Comparison of ENCODE assay signal across 9 cellular contexts in the genomic region with DNA sequence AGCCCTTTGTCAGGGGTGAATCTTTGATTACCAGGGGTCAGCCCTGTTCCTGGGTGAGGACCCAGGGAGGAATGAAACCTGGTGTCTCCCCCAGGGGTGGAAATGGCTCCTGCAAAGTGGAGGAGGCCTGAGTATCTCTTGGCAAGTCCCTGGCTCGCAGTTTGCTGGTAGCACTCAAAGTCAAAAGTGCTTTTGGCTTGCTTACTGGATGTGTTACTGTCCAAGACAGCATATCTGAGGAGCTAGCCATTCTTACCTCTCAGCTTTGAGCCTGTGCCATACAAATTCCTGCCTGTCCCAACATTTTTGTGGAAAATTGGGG. TPM values are rescaled to one million over a fixed set of nuclear protein-coding genes. Genes with fewer than 3 reads are reported as not detected.
A peak's percentile ranks its signal among the peaks of the same experiment; 100 is the strongest.
DNase-seq lines count a peak whose midpoint lies in the region; ATAC-seq lines count a peak whose summit lies in the region.
"Had no signal": no experiment of that assay in that cellular context is flagged by ENCODE, and none has a peak within 500 bp of the region (broad histone marks: within the 10 kb centered on the region; RNA-seq: fewer than 3 reads in every experiment).

No MANE protein-coding gene starts in this region.

- H3K4me3 ChIP-seq in HUES64 (ENCODE audit: low read length) = no peak overlapping the region
- peak overlapping the region; percentile 82 for H3K4me3 ChIP-seq in adipocyte (ENCODE audit: low read length)
- no peak overlapping the region for H3K4me3 ChIP-seq in SJCRH30

- H3K4me3 Mint-ChIP-seq in stimulated activated naive B cell treated with anti-CD40 and anti-IgM and Interleukin-4, amounts not matched to agents 10 μg/mL and 1 μg/mL and 100 μg/mL, for 72 hours = peak overlapping the region; percentile 67 to 80

- H3K9me3 ChIP-seq in HUES64 (ENCODE audit: insufficient read depth, low read depth, low read length) (no peaks in the 10 kb centered on the region), adipocyte (ENCODE audit: control insufficient read depth, low read length) (peaks cover 8% of the 10 kb centered on the region), SJCRH30 (replicated peaks) (no peaks in the 10 kb centered on the region; the same call in none of the 2 replicates)
- H3K9me3 ChIP-seq: neutrophil had no signal

- peaks cover 11 to 22% of the 10 kb centered on the region in 2 donors for H3K4me1 Mint-ChIP-seq in stimulated activated naive B cell treated with anti-CD40 and anti-IgM and Interleukin-4, amounts not matched to agents 10 μg/mL and 1 μg/mL and 100 μg/mL, for 72 hours

- peaks cover 3 to 4% of the 10 kb centered on the region in 2 donors for H3K9me3 Mint-ChIP-seq in stimulated activated naive B cell treated with anti-CD40 and anti-IgM and Interleukin-4, amounts not matched to agents 10 μg/mL and 1 μg/mL and 100 μg/mL, for 72 hours

- H3K27ac ChIP-seq in HUES64 (ENCODE audit: low read depth, low read length) (peak overlapping the region; percentile 43; the same call in 1 of the 2 replicates), SJCRH30 (no peak overlapping the region)
- H3K27ac ChIP-seq: neutrophil had no signal

- no peak for DNase-seq in adipocyte (ENCODE audit: low read depth)
- peak; percentile 28 for DNase-seq in iris pigment epithelial cell (ENCODE audit: low read depth)
- DNase-seq in stimulated activated naive B cell treated with anti-CD40 and anti-IgM and Interleukin-4, amounts not matched to agents 10 μg/mL and 1 μg/mL and 100 μg/mL, for 72 hours = no peak
- no peak for DNase-seq in SJCRH30
- no peak for DNase-seq in midbrain (lab: John Stamatoyannopoulos, UW)
- DNase-seq in activated gamma-delta T cell treated with Interleukin-2 at 50 U/mL for 16 hours = no peak
- DNase-seq: anterior cingulate cortex had no signal

- H3K4me1 ChIP-seq in HUES64 (ENCODE audit: insufficient read depth, low read length) = peaks cover 41% of the 10 kb centered on the region
- peaks cover 23% of the 10 kb centered on the region for H3K4me1 ChIP-seq in adipocyte (ENCODE audit: control insufficient read depth, insufficient read depth, low read length)
- H3K4me1 ChIP-seq in SJCRH30 = peaks cover 11% of the 10 kb centered on the region; the same call in 1 of the 2 replicates

- 81% methylated on average over 1 of the region's 1 CpG for whole genome bisulfite sequencing in HUES64

- H3K27me3 ChIP-seq in HUES64 (ENCODE audit: insufficient read depth, low read length) = no peaks in the 10 kb centered on the region
- H3K27me3 ChIP-seq in adipocyte (replicated peaks; ENCODE audit: control insufficient read depth, insufficient read depth, low read length) = no peaks in the 10 kb centered on the region
- no peaks in the 10 kb centered on the region for H3K27me3 ChIP-seq in SJCRH30
- H3K27me3 ChIP-seq: neutrophil had no signal

- H3K36me3 ChIP-seq in HUES64 (ENCODE audit: insufficient read depth, low read length) (peaks cover 3% of the 10 kb centered on the region; the same call in 1 of the 2 replicates), adipocyte (ENCODE audit: control insufficient read depth, insufficient read depth, low read length, severe bottlenecking) (peaks cover 4% of the 10 kb centered on the region), SJCRH30 (peaks cover 9% of the 10 kb centered on the region)
- H3K36me3 ChIP-seq: neutrophil had no signal

- H3K9ac ChIP-seq in HUES64 (ENCODE audit: low read depth, low read length) (no peak overlapping the region), adipocyte (ENCODE audit: low read length) (peak overlapping the region; percentile 74)

- H3K36me3 Mint-ChIP-seq in stimulated activated naive B cell treated with anti-CD40 and anti-IgM and Interleukin-4, amounts not matched to agents 10 μg/mL and 1 μg/mL and 100 μg/mL, for 72 hours = peaks cover 0 to 4% of the 10 kb centered on the region in 2 donors

- no peak overlapping the region for H3K27ac Mint-ChIP-seq in stimulated activated naive B cell treated with anti-CD40 and anti-IgM and Interleukin-4, amounts not matched to agents 10 μg/mL and 1 μg/mL and 100 μg/mL, for 72 hours

- ATAC-seq in stimulated activated naive B cell treated with anti-CD40 and anti-IgM and Interleukin-4, amounts not matched to agents 10 μg/mL and 1 μg/mL and 100 μg/mL, for 72 hours (replicated peaks) = no peak

- H3K27me3 Mint-ChIP-seq in stimulated activated naive B cell treated with anti-CD40 and anti-IgM and Interleukin-4, amounts not matched to agents 10 μg/mL and 1 μg/mL and 100 μg/mL, for 72 hours = no peaks in the 10 kb centered on the region

RNA-seq across cellular contexts. Expression of gene ZNF618, which starts 9.9 kb away (rescaled TPM):
- polyA plus RNA-seq in HUES64 (2013, experiment 1 of 2) = 16.2 TPM
- 19.5 TPM for polyA plus RNA-seq in HUES64 (2013, experiment 2 of 2)
- 16.1 and 19.3 TPM in 2 replicates for total RNA-seq in SJCRH30 (2014; rRNA removed; shearing (Covaris generic))
